In the genomic region with DNA sequence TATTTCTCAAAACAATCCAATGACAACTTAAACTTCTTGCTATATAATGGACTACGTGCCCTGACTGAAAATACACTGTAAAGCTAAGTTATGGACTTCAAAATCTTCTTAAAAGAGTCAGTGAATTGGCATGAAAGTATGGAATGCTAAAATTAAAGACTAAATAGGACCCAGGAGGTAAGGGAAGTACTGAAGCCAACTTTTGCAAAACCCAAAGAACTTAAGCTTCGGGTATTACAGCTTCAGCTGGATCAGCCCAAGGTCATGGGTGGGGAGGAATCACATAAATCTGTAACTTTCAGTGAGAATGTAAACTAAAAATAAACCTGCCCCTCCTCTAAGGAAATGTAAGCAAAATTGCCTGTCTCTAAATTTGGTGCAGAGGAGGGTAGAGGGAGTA, we compare ENCODE assay signal across 14 cellular contexts. TPM values are rescaled to one million over a fixed set of nuclear protein-coding genes. Genes with fewer than 3 reads are reported as not detected.
DNase-seq lines count a peak whose midpoint lies in the region; ATAC-seq and TF ChIP-seq lines count a peak whose summit lies in the region.
"Had no signal": no experiment of that assay in that cellular context is flagged by ENCODE, and none has a peak within 500 bp of the region (broad histone marks: within the 10 kb centered on the region; RNA-seq: fewer than 3 reads in every experiment).

No MANE protein-coding gene starts in this region.

- H3K27ac ChIP-seq in BLaER1 treated with 17β-estradiol and CSF1 and Interleukin-3, amounts not matched to agents 10 nM and 100 nM = no peak overlapping the region
- no peak overlapping the region for H3K27ac ChIP-seq in upper lobe of left lung

- no peaks in the 10 kb centered on the region for H4K20me1 ChIP-seq in BLaER1 treated with 17β-estradiol and CSF1 and Interleukin-3, amounts not matched to agents 10 nM and 100 nM

- ATAC-seq in upper lobe of left lung (ENCODE audit: low FRiP score in 2 of 2) = no peak
- ATAC-seq in activated CD8-positive, alpha-beta T cell treated with anti-CD3 and anti-CD28 coated beads, Interleukin-2, amount 10 ng/mL, durations not matched to agents 7 days and 5 days = no peak

- no peak for TF ChIP-seq EP300 in upper lobe of left lung (IDR thresholded peaks at IDR 0.05)

- H3K9me3 Mint-ChIP-seq in activated CD8-positive, alpha-beta T cell treated with anti-CD3 and anti-CD28 coated beads, Interleukin-2, amount 10 ng/mL, durations not matched to agents 7 days and 5 days (ENCODE audit: insufficient read depth) = no peaks in the 10 kb centered on the region

- POLR2A ChIA-PET in activated CD8-positive, alpha-beta T cell treated with anti-CD3 and anti-CD28 coated beads, Interleukin-2, amount 10 ng/mL, durations not matched to agents 7 days and 5 days (lab: Charles Lee) = no interaction called here

- H3K9ac ChIP-seq in BLaER1 treated with 17β-estradiol and CSF1 and Interleukin-3, amounts not matched to agents 10 nM and 100 nM = no peak overlapping the region
- H3K9ac ChIP-seq in adipocyte (ENCODE audit: low read length) = no peak overlapping the region

- peaks cover 4% of the 10 kb centered on the region for H3K4me1 Mint-ChIP-seq in activated CD8-positive, alpha-beta T cell treated with anti-CD3 and anti-CD28 coated beads, Interleukin-2, amount 10 ng/mL, durations not matched to agents 7 days and 5 days (ENCODE audit: low read depth)

- TF ChIP-seq POLR2A in upper lobe of left lung (IDR thresholded peaks at IDR 0.05) = no peak

- H3K4me2 ChIP-seq in BLaER1 treated with 17β-estradiol and CSF1 and Interleukin-3, amounts not matched to agents 10 nM and 100 nM = peak overlapping the region in 9 of 11 experiments; percentile 5 to 46 (median 30); a peak in 11 of 22 replicates

- H3K4me3 Mint-ChIP-seq in activated CD8-positive, alpha-beta T cell treated with anti-CD3 and anti-CD28 coated beads, Interleukin-2, amount 10 ng/mL, durations not matched to agents 7 days and 5 days = no peak overlapping the region
- H3K4me3 Mint-ChIP-seq: CD4-positive, CD25-positive, alpha-beta regulatory T cell had no signal

- H3K27me3 ChIP-seq in BLaER1 treated with 17β-estradiol and CSF1 and Interleukin-3, amounts not matched to agents 10 nM and 100 nM = no peaks in the 10 kb centered on the region; a peak in 3 of 22 replicates
- peaks cover 15% of the 10 kb centered on the region for H3K27me3 ChIP-seq in adipocyte (replicated peaks; ENCODE audit: control insufficient read depth, insufficient read depth, low read length)
- H3K27me3 ChIP-seq in upper lobe of left lung = no peaks in the 10 kb centered on the region

- H3K27me3 Mint-ChIP-seq in activated CD8-positive, alpha-beta T cell treated with anti-CD3 and anti-CD28 coated beads, Interleukin-2, amount 10 ng/mL, durations not matched to agents 7 days and 5 days (ENCODE audit: low read depth) = peaks cover 47% of the 10 kb centered on the region

- H3K9me3 ChIP-seq in BLaER1 treated with 17β-estradiol and CSF1 and Interleukin-3, amounts not matched to agents 10 nM and 100 nM (replicated peaks in 1 of 11) = no peaks in the 10 kb centered on the region
- H3K9me3 ChIP-seq in adipocyte (ENCODE audit: control insufficient read depth, low read length) (no peaks in the 10 kb centered on the region), upper lobe of left lung (no peaks in the 10 kb centered on the region)

- H3K36me3 Mint-ChIP-seq in activated CD8-positive, alpha-beta T cell treated with anti-CD3 and anti-CD28 coated beads, Interleukin-2, amount 10 ng/mL, durations not matched to agents 7 days and 5 days (ENCODE audit: low read depth) = no peaks in the 10 kb centered on the region
- H3K36me3 Mint-ChIP-seq: CD4-positive, CD25-positive, alpha-beta regulatory T cell had no signal

- CTCF ChIA-PET in activated CD8-positive, alpha-beta T cell treated with anti-CD3 and anti-CD28 coated beads, Interleukin-2, amount 10 ng/mL, durations not matched to agents 7 days and 5 days (lab: Charles Lee) = interaction anchor here (1.1 to 1.6 kb wide), 2 partner anchors 101 to 108 kb away, joined by 3 to 4 read pairs; no protein-coding TSS in a partner anchor

- peaks cover 0 to 18% (median 5%) of the 10 kb centered on the region in 10 experiments; a peak in 12 of 20 replicates for H3K4me1 ChIP-seq in BLaER1 treated with 17β-estradiol and CSF1 and Interleukin-3, amounts not matched to agents 10 nM and 100 nM
- H3K4me1 ChIP-seq in adipocyte (ENCODE audit: control insufficient read depth, insufficient read depth, low read length) (peaks cover 17% of the 10 kb centered on the region), upper lobe of left lung (peaks cover 0 to 17% (median 5%) of the 10 kb centered on the region in 4 donors)

- TF ChIP-seq CTCF in upper lobe of left lung (IDR thresholded peaks at IDR 0.05) = no peak

- DNase-seq in adipocyte (ENCODE audit: low read depth) (peak; percentile 64), left kidney (ENCODE audit: low read depth, low spot score) (peak; percentile 56), upper lobe of left lung (no peak), SW 1271 (lab: John Stamatoyannopoulos, UW) (no peak)
- no peak for DNase-seq in stimulated activated CD4-positive, alpha-beta T cell treated with anti-CD3 and anti-CD28 coated beads, Interleukin-1b, Interleukin-23, amount 100 ng/mL, for 48 hours
- DNase-seq in activated CD8-positive, alpha-beta T cell treated with anti-CD3 and anti-CD28 coated beads, Interleukin-2, amount 10 ng/mL, durations not matched to agents 7 days and 5 days = no peak
- DNase-seq: CD4-positive, CD25-positive, alpha-beta regulatory T cell; DMS53; GF-D8; HCEC 1CT; IMR-90 had no signal

- no peak overlapping the region for H3K4me3 ChIP-seq in BLaER1 treated with 17β-estradiol and CSF1 and Interleukin-3, amounts not matched to agents 10 nM and 100 nM
- H3K4me3 ChIP-seq in adipocyte (ENCODE audit: low read length) (no peak overlapping the region), upper lobe of left lung (no peak overlapping the region)

- H3K36me3 ChIP-seq in BLaER1 treated with 17β-estradiol and CSF1 and Interleukin-3, amounts not matched to agents 10 nM and 100 nM = no peaks in the 10 kb centered on the region
- no peaks in the 10 kb centered on the region for H3K36me3 ChIP-seq in adipocyte (ENCODE audit: control insufficient read depth, insufficient read depth, low read length, severe bottlenecking)
- no peaks in the 10 kb centered on the region for H3K36me3 ChIP-seq in upper lobe of left lung

- WGBS in upper lobe of left lung, 2 donors = 71 to 75% methylated on average over 2 of the region's 2 CpGs

- H3K27ac Mint-ChIP-seq in activated CD8-positive, alpha-beta T cell treated with anti-CD3 and anti-CD28 coated beads, Interleukin-2, amount 10 ng/mL, durations not matched to agents 7 days and 5 days = no peak overlapping the region

RNA-seq across cellular contexts. Expression of a gene that starts 4.4 kb away (rescaled TPM):
- total RNA-seq in upper lobe of left lung = 1 to 10 TPM; 2.1 to 5.2 (median 3.6) TPM
- not detected for total RNA-seq in activated CD8-positive, alpha-beta T cell treated with anti-CD3 and anti-CD28 coated beads, Interleukin-2, amount 10 ng/mL, durations not matched to agents 7 days and 5 days
- total RNA-seq: CD4-positive, CD25-positive, alpha-beta regulatory T cell; H4; HT-29; IMR-90 had no signal

RNA-seq across cellular contexts. Expression of a gene that starts 31.2 kb away (rescaled TPM):
- under 1 TPM in 3 of 6 donors, not detected in 3; 0.06 to 0.15 (median 0.07) TPM for total RNA-seq in upper lobe of left lung
- total RNA-seq in activated CD8-positive, alpha-beta T cell treated with anti-CD3 and anti-CD28 coated beads, Interleukin-2, amount 10 ng/mL, durations not matched to agents 7 days and 5 days = not detected
- total RNA-seq: CD4-positive, CD25-positive, alpha-beta regulatory T cell; H4; HT-29; IMR-90 had no signal

RNA-seq across cellular contexts. Expression of a gene that starts 38.3 kb away (rescaled TPM):
- 10 to 100 TPM in 2 of 6 donors, 1 to 10 TPM in 4; 1.8 to 38.8 (median 5.0) TPM for total RNA-seq in upper lobe of left lung
- not detected for total RNA-seq in activated CD8-positive, alpha-beta T cell treated with anti-CD3 and anti-CD28 coated beads, Interleukin-2, amount 10 ng/mL, durations not matched to agents 7 days and 5 days
- total RNA-seq: CD4-positive, CD25-positive, alpha-beta regulatory T cell; H4; IMR-90 had no signal

RNA-seq across cellular contexts. Expression of a gene that starts 47.1 kb away (rescaled TPM):
- 100 to 1,000 TPM in 5 of 6 donors, 10 to 100 TPM in 1; 80.7 to 511 (median 229) TPM for total RNA-seq in upper lobe of left lung
- not detected for total RNA-seq in activated CD8-positive, alpha-beta T cell treated with anti-CD3 and anti-CD28 coated beads, Interleukin-2, amount 10 ng/mL, durations not matched to agents 7 days and 5 days
- total RNA-seq: CD4-positive, CD25-positive, alpha-beta regulatory T cell; H4; IMR-90 had no signal

Comparison
In these comparisons a context has a peak if more than half of its experiments do, and no peak if none do; other contexts are left out.
1. DNase-seq: peak in adipocyte (single experiment) and left kidney (single experiment); none in stimulated activated CD4-positive, alpha-beta T cell treated with anti-CD3 and anti-CD28 coated beads, Interleukin-1b, Interleukin-23, amount 100 ng/mL, for 48 hours (single experiment), upper lobe of left lung (0 of 2), SW 1271 (0 of 2) and activated CD8-positive, alpha-beta T cell treated with anti-CD3 and anti-CD28 coated beads, Interleukin-2, amount 10 ng/mL, durations not matched to agents 7 days and 5 days (single experiment).